2 cellular contexts compared by ENCODE assay signal in genomic region chr1:244451539-244451950, GRCh38.
TF ChIP-seq lines count a peak whose summit lies in the region.

ADSS2 (minus strand) TSS chr1:244451909; CDS start chr1:244451817, 92 bp downstream.

TF ChIP-seq in HEK293, 187 proteins besides CTCF, POLR2A, EP300 and RAD21 (continued from another document and continues in another):
- no peak for TF ChIP-seq ZNF26 (tag by site-specific recombination; IDR thresholded peaks at IDR 0.05)
- TF ChIP-seq EGR2 (tag by site-specific recombination; IDR thresholded peaks at IDR 0.05; ENCODE audit: low read depth), result no peak
- TF ChIP-seq ZNF280D (tag by site-specific recombination; IDR thresholded peaks at IDR 0.05), result no peak; the same call in 1 of the 2 replicates
- TF ChIP-seq ZNF664 (tag by site-specific recombination; IDR thresholded peaks at IDR 0.05), result no peak
- no peak for TF ChIP-seq ZNF174 (tag by site-specific recombination; IDR thresholded peaks at IDR 0.05)
- TF ChIP-seq HOXA7 (CRISPR knock-in tag; IDR thresholded peaks at IDR 0.05; ENCODE audit: borderline replicate concordance), result no peak
- no peak for TF ChIP-seq SALL2 (tag by site-specific recombination; IDR thresholded peaks at IDR 0.05; ENCODE audit: borderline replicate concordance)
- TF ChIP-seq ZBTB10 (tag by site-specific recombination; IDR thresholded peaks at IDR 0.05), result no peak; the same call in 1 of the 2 replicates
- TF ChIP-seq ZNF843 (tag by site-specific recombination; IDR thresholded peaks at IDR 0.05), result 0 out of 2 replicates have a peak, but pooled peaks have one; percentile 31
- TF ChIP-seq KLF9 (tag by site-specific recombination; IDR thresholded peaks at IDR 0.05; ENCODE audit: low read depth), result no peak
- no peak for TF ChIP-seq PRDM4 (tag by site-specific recombination; IDR thresholded peaks at IDR 0.05)
- TF ChIP-seq ZNF571 (tag by site-specific recombination; IDR thresholded peaks at IDR 0.05), result no peak
- TF ChIP-seq ZNF830 (tag by site-specific recombination; IDR thresholded peaks at IDR 0.05; ENCODE audit: low read depth), result no peak

TF ChIP-seq in HepG2, 621 proteins besides CTCF, POLR2A, EP300 and RAD21 (continued from another document and continues in another):
- TF ChIP-seq MYPOP (CRISPR knock-in tag; IDR thresholded peaks at IDR 0.05) (0 out of 2 replicates have a peak, but pooled peaks have one; percentile 15), ZNF253 (CRISPR knock-in tag; IDR thresholded peaks at IDR 0.05; ENCODE audit: borderline replicate concordance) (no peak; the same call in 1 of the 2 replicates), TOPORS (CRISPR knock-in tag; IDR thresholded peaks at IDR 0.05) (0 out of 2 replicates have a peak, but pooled peaks have one; percentile 44), ZKSCAN8 (CRISPR knock-in tag; IDR thresholded peaks at IDR 0.05; ENCODE audit: borderline replicate concordance) (no peak), FOXK1 (CRISPR knock-in tag; IDR thresholded peaks at IDR 0.05; ENCODE audit: borderline replicate concordance, low read depth) (no peak), PAX8 (CRISPR knock-in tag; IDR thresholded peaks at IDR 0.05; ENCODE audit: borderline replicate concordance) (peak; percentile 49; the same call in 1 of the 2 replicates), NBN (conservative IDR thresholded peaks at IDR 0.05) (no peak), CCDC6 (CRISPR knock-in tag; IDR thresholded peaks at IDR 0.05) (no peak), ARHGAP35 (CRISPR knock-in tag; IDR thresholded peaks at IDR 0.05; ENCODE audit: borderline replicate concordance) (no peak), KDM2A (CRISPR knock-in tag; IDR thresholded peaks at IDR 0.05; ENCODE audit: borderline replicate concordance, low read depth) (peak; percentile 60), PBX3 (CRISPR knock-in tag; IDR thresholded peaks at IDR 0.05; ENCODE audit: borderline replicate concordance) (no peak), ZFX (CRISPR knock-in tag; IDR thresholded peaks at IDR 0.05; ENCODE audit: low read depth) (peak; percentile 82), ZNF773 (CRISPR knock-in tag; IDR thresholded peaks at IDR 0.05; ENCODE audit: borderline replicate concordance) (0 out of 2 replicates have a peak, but pooled peaks have one; percentile 35), ZNF44 (CRISPR knock-in tag; IDR thresholded peaks at IDR 0.05) (0 out of 2 replicates have a peak, but pooled peaks have one; percentile 71), ZBTB25 (CRISPR knock-in tag; IDR thresholded peaks at IDR 0.05) (no peak), ZBTB1 (CRISPR knock-in tag; IDR thresholded peaks at IDR 0.05; ENCODE audit: borderline replicate concordance) (no peak), THRA (CRISPR knock-in tag; IDR thresholded peaks at IDR 0.05; ENCODE audit: borderline replicate concordance) (no peak), YEATS4 (CRISPR knock-in tag; IDR thresholded peaks at IDR 0.05; ENCODE audit: borderline replicate concordance) (peak; percentile 80), HMGXB3 (CRISPR knock-in tag; IDR thresholded peaks at IDR 0.05; ENCODE audit: borderline replicate concordance) (no peak; the same call in 1 of the 2 replicates), ZFAT (CRISPR knock-in tag; conservative IDR thresholded peaks at IDR 0.05) (no peak), FOXC1 (CRISPR knock-in tag; IDR thresholded peaks at IDR 0.05; ENCODE audit: borderline replicate concordance) (peak; percentile 72), MLX (CRISPR knock-in tag; IDR thresholded peaks at IDR 0.05) (no peak), ZC3H13 (CRISPR knock-in tag; IDR thresholded peaks at IDR 0.05) (peak; percentile 84), ZSCAN22 (CRISPR knock-in tag; IDR thresholded peaks at IDR 0.05) (no peak), HOXA9 (CRISPR knock-in tag; IDR thresholded peaks at IDR 0.05; ENCODE audit: borderline replicate concordance) (peak; percentile 80; the same call in 1 of the 2 replicates), ZNF562 (CRISPR knock-in tag; IDR thresholded peaks at IDR 0.05; ENCODE audit: borderline replicate concordance) (0 out of 2 replicates have a peak, but pooled peaks have one; percentile 52), GRHL1 (CRISPR knock-in tag; conservative IDR thresholded peaks at IDR 0.05) (no peak), SMAD9 (CRISPR knock-in tag; IDR thresholded peaks at IDR 0.05) (no peak), PAF1 (CRISPR knock-in tag; IDR thresholded peaks at IDR 0.05) (no peak), ZZZ3 (CRISPR knock-in tag; IDR thresholded peaks at IDR 0.05; ENCODE audit: borderline replicate concordance) (no peak), ZNF564 (CRISPR knock-in tag; IDR thresholded peaks at IDR 0.05) (0 out of 2 replicates have a peak, but pooled peaks have one; percentile 23), CAMTA2 (CRISPR knock-in tag; IDR thresholded peaks at IDR 0.05; ENCODE audit: borderline replicate concordance) (peak; percentile 81; the same call in 1 of the 2 replicates), PITX1 (CRISPR knock-in tag; IDR thresholded peaks at IDR 0.05) (0 out of 2 replicates have a peak, but pooled peaks have one; percentile 24), RFXAP (CRISPR knock-in tag; IDR thresholded peaks at IDR 0.05; ENCODE audit: borderline replicate concordance) (0 out of 2 replicates have a peak, but pooled peaks have one; percentile 46), E2F2 (CRISPR knock-in tag; IDR thresholded peaks at IDR 0.05; ENCODE audit: borderline replicate concordance) (no peak), ZNF484 (CRISPR knock-in tag; IDR thresholded peaks at IDR 0.05; ENCODE audit: borderline replicate concordance, low read depth) (no peak), BATF2 (CRISPR knock-in tag; IDR thresholded peaks at IDR 0.05) (peak; percentile 85), MXD1 (CRISPR knock-in tag; IDR thresholded peaks at IDR 0.05) (peak; percentile 88), RARG (CRISPR knock-in tag; IDR thresholded peaks at IDR 0.05; ENCODE audit: low read depth) (no peak), ZNF674 (CRISPR knock-in tag; IDR thresholded peaks at IDR 0.05; ENCODE audit: low read depth) (0 out of 2 replicates have a peak, but pooled peaks have one; percentile 31)
